Comparison of ENCODE assay signal across 1 cellular context in genomic region chr2:26938399-26938798, GRCh38.
TF ChIP-seq lines count a peak whose summit lies in the region.

No MANE protein-coding gene starts in this region.

TF ChIP-seq in K562, 482 proteins besides CTCF, POLR2A, EP300 and RAD21 (continued from another document and continues in another):
- TF ChIP-seq, protein P1, sequence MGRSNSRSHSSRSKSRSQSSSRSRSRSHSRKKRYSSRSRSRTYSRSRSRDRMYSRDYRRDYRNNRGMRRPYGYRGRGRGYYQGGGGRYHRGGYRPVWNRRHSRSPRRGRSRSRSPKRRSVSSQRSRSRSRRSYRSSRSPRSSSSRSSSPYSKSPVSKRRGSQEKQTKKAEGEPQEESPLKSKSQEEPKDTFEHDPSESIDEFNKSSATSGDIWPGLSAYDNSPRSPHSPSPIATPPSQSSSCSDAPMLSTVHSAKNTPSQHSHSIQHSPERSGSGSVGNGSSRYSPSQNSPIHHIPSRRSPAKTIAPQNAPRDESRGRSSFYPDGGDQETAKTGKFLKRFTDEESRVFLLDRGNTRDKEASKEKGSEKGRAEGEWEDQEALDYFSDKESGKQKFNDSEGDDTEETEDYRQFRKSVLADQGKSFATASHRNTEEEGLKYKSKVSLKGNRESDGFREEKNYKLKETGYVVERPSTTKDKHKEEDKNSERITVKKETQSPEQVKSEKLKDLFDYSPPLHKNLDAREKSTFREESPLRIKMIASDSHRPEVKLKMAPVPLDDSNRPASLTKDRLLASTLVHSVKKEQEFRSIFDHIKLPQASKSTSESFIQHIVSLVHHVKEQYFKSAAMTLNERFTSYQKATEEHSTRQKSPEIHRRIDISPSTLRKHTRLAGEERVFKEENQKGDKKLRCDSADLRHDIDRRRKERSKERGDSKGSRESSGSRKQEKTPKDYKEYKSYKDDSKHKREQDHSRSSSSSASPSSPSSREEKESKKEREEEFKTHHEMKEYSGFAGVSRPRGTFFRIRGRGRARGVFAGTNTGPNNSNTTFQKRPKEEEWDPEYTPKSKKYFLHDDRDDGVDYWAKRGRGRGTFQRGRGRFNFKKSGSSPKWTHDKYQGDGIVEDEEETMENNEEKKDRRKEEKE (IDR thresholded peaks at IDR 0.05; ENCODE audit: borderline replicate concordance in 1 of 2, control insufficient read depth in 1 of 2, low read depth in 2 of 2, low read length in 1 of 2) = no peak
- TF ChIP-seq SIRT6 (IDR thresholded peaks at IDR 0.05; ENCODE audit: low read depth, low read length) (no peak), JUND (IDR thresholded peaks at IDR 0.05; ENCODE audit: borderline replicate concordance, low read depth, low read length) (peak; percentile 39; the same call in 1 of the 2 replicates), JUND (tag; IDR thresholded peaks at IDR 0.05; ENCODE audit: borderline replicate concordance, low read depth, low read length) (no peak), PHB (CRISPR knock-in tag; IDR thresholded peaks at IDR 0.05) (no peak), PURB (CRISPR knock-in tag; IDR thresholded peaks at IDR 0.05; ENCODE audit: low read depth) (no peak), ZKSCAN3 (CRISPR knock-in tag; IDR thresholded peaks at IDR 0.05) (no peak), DPF2 (IDR thresholded peaks at IDR 0.05) (peak; percentile 37; the same call in 1 of the 2 replicates), CC2D1A (IDR thresholded peaks at IDR 0.05) (no peak), FOXA1 (IDR thresholded peaks at IDR 0.05; ENCODE audit: borderline replicate concordance) (no peak), RBM22 (IDR thresholded peaks at IDR 0.05; ENCODE audit: low read depth, low read length, poor library complexity, severe bottlenecking) (no peak), HMGN3 (IDR thresholded peaks at IDR 0.05; ENCODE audit: borderline replicate concordance, extremely low read depth, insufficient read length, low read depth, low read length) (no peak), USF2 (CRISPR knock-in tag; IDR thresholded peaks at IDR 0.05) (no peak), EGR1 (conservative IDR thresholded peaks at IDR 0.05) (no peak), NR3C1 (CRISPR knock-in tag; IDR thresholded peaks at IDR 0.05) (no peak), MEIS2 (IDR thresholded peaks at IDR 0.05; ENCODE audit: partially characterized antibody) (peak; percentile 28), MYNN (IDR thresholded peaks at IDR 0.05) (peak; percentile 35; the same call in 1 of the 2 replicates), MYNN (CRISPR knock-in tag; IDR thresholded peaks at IDR 0.05) (no peak), ARHGAP35 (IDR thresholded peaks at IDR 0.05; ENCODE audit: partially characterized antibody) (no peak), MED1 (CRISPR knock-in tag; IDR thresholded peaks at IDR 0.05; ENCODE audit: borderline replicate concordance) (no peak), ZFX (CRISPR knock-in tag; IDR thresholded peaks at IDR 0.05) (no peak), GABPB1 (CRISPR knock-in tag; IDR thresholded peaks at IDR 0.05) (no peak), TCF3 (CRISPR knock-in tag; IDR thresholded peaks at IDR 0.05) (peak; percentile 38; the same call in 1 of the 2 replicates), NUFIP1 (IDR thresholded peaks at IDR 0.05; ENCODE audit: partially characterized antibody) (no peak), ZNF512 (tag; IDR thresholded peaks at IDR 0.05) (no peak), MTA3 (IDR thresholded peaks at IDR 0.05; ENCODE audit: borderline replicate concordance) (0 out of 2 replicates have a peak, but pooled peaks have one; percentile 20), CTBP1 (IDR thresholded peaks at IDR 0.05; ENCODE audit: borderline replicate concordance) (peak; percentile 46; the same call in 1 of the 2 replicates), SP2 (IDR thresholded peaks at IDR 0.05; ENCODE audit: extremely low read depth, low read depth, low read length, poor library complexity, severe bottlenecking) (no peak), ZKSCAN1 (IDR thresholded peaks at IDR 0.05; ENCODE audit: low read depth, low read length) (no peak), ZNF311 (CRISPR knock-in tag; IDR thresholded peaks at IDR 0.05) (no peak), MAFF (IDR thresholded peaks at IDR 0.05; ENCODE audit: low read length) (0 out of 2 replicates have a peak, but pooled peaks have one; percentile 10), TEAD4 (IDR thresholded peaks at IDR 0.05; ENCODE audit: low read length) (peak; percentile 28; the same call in 1 of the 2 replicates), TEAD4 (CRISPR knock-in tag; IDR thresholded peaks at IDR 0.05; ENCODE audit: borderline replicate concordance) (no peak), SMAD3 (CRISPR knock-in tag; conservative IDR thresholded peaks at IDR 0.05) (no peak), ZFP36 (IDR thresholded peaks at IDR 0.05; ENCODE audit: low read depth, low read length, partially characterized antibody) (no peak), CCAR2 (IDR thresholded peaks at IDR 0.05; ENCODE audit: low read depth, low read length) (no peak), ZNF184 (CRISPR knock-in tag; IDR thresholded peaks at IDR 0.05) (no peak), TRIM28 (IDR thresholded peaks at IDR 0.05) (no peak), PRMT5 (CRISPR knock-in tag; IDR thresholded peaks at IDR 0.05) (no peak)
- TF ChIP-seq, protein P2, sequence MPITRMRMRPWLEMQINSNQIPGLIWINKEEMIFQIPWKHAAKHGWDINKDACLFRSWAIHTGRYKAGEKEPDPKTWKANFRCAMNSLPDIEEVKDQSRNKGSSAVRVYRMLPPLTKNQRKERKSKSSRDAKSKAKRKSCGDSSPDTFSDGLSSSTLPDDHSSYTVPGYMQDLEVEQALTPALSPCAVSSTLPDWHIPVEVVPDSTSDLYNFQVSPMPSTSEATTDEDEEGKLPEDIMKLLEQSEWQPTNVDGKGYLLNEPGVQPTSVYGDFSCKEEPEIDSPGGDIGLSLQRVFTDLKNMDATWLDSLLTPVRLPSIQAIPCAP (CRISPR knock-in tag; IDR thresholded peaks at IDR 0.05; ENCODE audit: borderline replicate concordance) = no peak
- TF ChIP-seq, protein P3, sequence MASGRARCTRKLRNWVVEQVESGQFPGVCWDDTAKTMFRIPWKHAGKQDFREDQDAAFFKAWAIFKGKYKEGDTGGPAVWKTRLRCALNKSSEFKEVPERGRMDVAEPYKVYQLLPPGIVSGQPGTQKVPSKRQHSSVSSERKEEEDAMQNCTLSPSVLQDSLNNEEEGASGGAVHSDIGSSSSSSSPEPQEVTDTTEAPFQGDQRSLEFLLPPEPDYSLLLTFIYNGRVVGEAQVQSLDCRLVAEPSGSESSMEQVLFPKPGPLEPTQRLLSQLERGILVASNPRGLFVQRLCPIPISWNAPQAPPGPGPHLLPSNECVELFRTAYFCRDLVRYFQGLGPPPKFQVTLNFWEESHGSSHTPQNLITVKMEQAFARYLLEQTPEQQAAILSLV (tag; IDR thresholded peaks at IDR 0.05) = no peak
- TF ChIP-seq, protein P4, sequence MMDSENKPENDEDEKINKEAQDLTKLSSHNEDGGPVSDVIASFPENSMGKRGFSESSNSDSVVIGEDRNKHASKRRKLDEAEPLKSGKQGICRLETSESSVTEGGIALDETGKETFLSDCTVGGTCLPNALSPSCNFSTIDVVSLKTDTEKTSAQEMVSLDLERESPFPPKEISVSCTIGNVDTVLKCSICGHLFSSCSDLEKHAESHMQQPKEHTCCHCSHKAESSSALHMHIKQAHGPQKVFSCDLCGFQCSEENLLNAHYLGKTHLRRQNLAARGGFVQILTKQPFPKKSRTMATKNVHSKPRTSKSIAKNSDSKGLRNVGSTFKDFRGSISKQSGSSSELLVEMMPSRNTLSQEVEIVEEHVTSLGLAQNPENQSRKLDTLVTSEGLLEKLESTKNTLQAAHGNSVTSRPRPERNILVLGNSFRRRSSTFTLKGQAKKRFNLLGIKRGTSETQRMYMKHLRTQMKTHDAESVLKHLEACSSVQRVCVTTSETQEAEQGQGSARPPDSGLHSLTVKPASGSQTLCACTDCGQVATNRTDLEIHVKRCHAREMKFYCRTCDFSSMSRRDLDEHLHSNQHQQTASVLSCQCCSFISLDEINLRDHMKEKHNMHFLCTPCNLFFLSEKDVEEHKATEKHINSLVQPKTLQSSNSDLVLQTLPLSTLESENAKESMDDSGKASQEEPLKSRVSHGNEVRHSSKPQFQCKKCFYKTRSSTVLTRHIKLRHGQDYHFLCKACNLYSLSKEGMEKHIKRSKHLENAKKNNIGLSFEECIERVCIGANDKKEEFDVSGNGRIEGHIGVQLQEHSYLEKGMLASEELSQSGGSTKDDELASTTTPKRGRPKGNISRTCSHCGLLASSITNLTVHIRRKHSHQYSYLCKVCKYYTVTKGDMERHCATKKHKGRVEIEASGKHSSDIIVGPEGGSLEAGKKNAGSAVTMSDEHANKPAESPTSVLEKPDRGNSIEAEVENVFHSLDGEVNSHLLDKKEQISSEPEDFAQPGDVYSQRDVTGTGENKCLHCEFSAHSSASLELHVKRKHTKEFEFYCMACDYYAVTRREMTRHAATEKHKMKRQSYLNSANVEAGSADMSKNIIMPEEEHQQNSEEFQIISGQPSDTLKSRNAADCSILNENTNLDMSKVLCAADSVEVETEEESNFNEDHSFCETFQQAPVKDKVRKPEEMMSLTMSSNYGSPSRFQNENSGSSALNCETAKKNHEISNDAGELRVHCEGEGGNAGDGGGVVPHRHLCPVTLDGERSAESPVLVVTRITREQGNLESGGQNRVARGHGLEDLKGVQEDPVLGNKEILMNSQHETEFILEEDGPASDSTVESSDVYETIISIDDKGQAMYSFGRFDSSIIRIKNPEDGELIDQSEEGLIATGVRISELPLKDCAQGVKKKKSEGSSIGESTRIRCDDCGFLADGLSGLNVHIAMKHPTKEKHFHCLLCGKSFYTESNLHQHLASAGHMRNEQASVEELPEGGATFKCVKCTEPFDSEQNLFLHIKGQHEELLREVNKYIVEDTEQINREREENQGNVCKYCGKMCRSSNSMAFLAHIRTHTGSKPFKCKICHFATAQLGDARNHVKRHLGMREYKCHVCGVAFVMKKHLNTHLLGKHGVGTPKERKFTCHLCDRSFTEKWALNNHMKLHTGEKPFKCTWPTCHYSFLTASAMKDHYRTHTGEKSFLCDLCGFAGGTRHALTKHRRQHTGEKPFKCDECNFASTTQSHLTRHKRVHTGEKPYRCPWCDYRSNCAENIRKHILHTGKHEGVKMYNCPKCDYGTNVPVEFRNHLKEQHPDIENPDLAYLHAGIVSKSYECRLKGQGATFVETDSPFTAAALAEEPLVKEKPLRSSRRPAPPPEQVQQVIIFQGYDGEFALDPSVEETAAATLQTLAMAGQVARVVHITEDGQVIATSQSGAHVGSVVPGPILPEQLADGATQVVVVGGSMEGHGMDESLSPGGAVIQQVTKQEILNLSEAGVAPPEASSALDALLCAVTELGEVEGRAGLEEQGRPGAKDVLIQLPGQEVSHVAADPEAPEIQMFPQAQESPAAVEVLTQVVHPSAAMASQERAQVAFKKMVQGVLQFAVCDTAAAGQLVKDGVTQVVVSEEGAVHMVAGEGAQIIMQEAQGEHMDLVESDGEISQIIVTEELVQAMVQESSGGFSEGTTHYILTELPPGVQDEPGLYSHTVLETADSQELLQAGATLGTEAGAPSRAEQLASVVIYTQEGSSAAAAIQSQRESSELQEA (IDR thresholded peaks at IDR 0.05; ENCODE audit: low read depth) = no peak
- TF ChIP-seq, protein P5, sequence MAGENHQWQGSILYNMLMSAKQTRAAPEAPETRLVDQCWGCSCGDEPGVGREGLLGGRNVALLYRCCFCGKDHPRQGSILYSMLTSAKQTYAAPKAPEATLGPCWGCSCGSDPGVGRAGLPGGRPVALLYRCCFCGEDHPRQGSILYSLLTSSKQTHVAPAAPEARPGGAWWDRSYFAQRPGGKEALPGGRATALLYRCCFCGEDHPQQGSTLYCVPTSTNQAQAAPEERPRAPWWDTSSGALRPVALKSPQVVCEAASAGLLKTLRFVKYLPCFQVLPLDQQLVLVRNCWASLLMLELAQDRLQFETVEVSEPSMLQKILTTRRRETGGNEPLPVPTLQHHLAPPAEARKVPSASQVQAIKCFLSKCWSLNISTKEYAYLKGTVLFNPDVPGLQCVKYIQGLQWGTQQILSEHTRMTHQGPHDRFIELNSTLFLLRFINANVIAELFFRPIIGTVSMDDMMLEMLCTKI (IDR thresholded peaks at IDR 0.05; ENCODE audit: partially characterized antibody) = no peak
- TF ChIP-seq, protein P6, sequence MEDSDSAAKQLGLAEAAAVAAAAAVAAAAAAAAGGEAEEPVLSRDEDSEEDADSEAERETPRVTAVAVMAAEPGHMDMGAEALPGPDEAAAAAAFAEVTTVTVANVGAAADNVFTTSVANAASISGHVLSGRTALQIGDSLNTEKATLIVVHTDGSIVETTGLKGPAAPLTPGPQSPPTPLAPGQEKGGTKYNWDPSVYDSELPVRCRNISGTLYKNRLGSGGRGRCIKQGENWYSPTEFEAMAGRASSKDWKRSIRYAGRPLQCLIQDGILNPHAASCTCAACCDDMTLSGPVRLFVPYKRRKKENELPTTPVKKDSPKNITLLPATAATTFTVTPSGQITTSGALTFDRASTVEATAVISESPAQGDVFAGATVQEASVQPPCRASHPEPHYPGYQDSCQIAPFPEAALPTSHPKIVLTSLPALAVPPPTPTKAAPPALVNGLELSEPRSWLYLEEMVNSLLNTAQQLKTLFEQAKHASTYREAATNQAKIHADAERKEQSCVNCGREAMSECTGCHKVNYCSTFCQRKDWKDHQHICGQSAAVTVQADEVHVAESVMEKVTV (CRISPR knock-in tag; IDR thresholded peaks at IDR 0.05) = no peak
- TF ChIP-seq, protein P7, sequence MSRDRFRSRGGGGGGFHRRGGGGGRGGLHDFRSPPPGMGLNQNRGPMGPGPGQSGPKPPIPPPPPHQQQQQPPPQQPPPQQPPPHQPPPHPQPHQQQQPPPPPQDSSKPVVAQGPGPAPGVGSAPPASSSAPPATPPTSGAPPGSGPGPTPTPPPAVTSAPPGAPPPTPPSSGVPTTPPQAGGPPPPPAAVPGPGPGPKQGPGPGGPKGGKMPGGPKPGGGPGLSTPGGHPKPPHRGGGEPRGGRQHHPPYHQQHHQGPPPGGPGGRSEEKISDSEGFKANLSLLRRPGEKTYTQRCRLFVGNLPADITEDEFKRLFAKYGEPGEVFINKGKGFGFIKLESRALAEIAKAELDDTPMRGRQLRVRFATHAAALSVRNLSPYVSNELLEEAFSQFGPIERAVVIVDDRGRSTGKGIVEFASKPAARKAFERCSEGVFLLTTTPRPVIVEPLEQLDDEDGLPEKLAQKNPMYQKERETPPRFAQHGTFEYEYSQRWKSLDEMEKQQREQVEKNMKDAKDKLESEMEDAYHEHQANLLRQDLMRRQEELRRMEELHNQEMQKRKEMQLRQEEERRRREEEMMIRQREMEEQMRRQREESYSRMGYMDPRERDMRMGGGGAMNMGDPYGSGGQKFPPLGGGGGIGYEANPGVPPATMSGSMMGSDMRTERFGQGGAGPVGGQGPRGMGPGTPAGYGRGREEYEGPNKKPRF (IDR thresholded peaks at IDR 0.05; ENCODE audit: low read depth, low read length) = no peak
